Comparison of ENCODE assay signal across 8 cellular contexts in the genomic region with DNA sequence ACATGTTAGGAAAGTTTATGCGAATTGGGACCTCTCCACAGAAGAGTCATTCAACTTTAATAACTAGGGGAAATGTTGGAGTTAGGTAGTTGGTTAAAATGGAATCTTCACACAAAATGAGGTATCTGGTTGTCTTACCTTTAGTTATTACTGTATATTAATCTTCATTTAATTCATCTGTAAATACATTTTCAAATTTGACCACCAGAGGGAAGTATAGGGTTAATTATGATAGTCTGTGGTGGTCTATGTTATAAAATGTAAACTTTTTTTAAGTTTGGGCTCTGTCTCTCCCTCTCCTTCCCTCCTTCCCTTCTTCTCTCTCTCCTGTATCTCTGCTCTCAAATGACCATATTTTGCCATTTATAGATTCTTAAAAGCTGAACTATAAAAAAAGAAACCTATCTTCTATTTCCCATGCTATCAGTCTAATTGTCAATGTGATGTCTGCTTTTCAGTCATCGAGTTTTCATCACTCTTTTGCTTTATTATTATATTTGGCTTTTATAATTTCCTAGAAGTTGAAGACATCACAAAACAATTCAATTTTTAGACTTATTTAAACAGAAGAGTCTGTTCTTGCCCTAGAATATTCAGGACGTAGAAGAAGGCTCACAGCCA. TPM values are rescaled to one million over a fixed set of nuclear protein-coding genes. Genes with fewer than 3 reads are reported as not detected.
DNase-seq lines count a peak whose midpoint lies in the region; ATAC-seq and TF ChIP-seq lines count a peak whose summit lies in the region.

No MANE protein-coding gene starts in this region.

- no peak for TF ChIP-seq POLR2A in suprapubic skin (IDR thresholded peaks at IDR 0.05)

- H3K4me3 ChIP-seq in retinal pigment epithelial cell (ENCODE audit: low read length) (no peak overlapping the region), MG63 (no peak overlapping the region), suprapubic skin (no peak overlapping the region)

- TF ChIP-seq EP300 in suprapubic skin (IDR thresholded peaks at IDR 0.05), result no peak

- no peaks in the 10 kb centered on the region for H3K27me3 ChIP-seq in MG63
- no peaks in the 10 kb centered on the region for H3K27me3 ChIP-seq in suprapubic skin

- intact Hi-C loops in left colon (cut with DNase I, micrococcal nuclease), result loop anchor here in 1 of 2 donors (5.0 to 10.0 kb wide), 2 partner anchors 65 to 273 kb away; no protein-coding TSS in a partner anchor

- DNase-seq in NCI-H2029 treated with DMSO at 0.1 percent for 48 hours (lab: John Stamatoyannopoulos, UW), result peak; percentile 0
- no peak for DNase-seq in NCI-H2029 (lab: John Stamatoyannopoulos, UW)
- peak; percentile 12 for DNase-seq in NCI-H1105 treated with DMSO at 0.1 percent for 48 hours (lab: John Stamatoyannopoulos, UW)
- DNase-seq in retinal pigment epithelial cell (ENCODE audit: low read depth), result peak; percentile 3
- no peak for DNase-seq in left colon
- no peak for DNase-seq in MG63
- no peak for DNase-seq in suprapubic skin (ENCODE audit: low spot score in 2 of 2)

- H3K36me3 ChIP-seq in MG63 (no peaks in the 10 kb centered on the region), suprapubic skin (no peaks in the 10 kb centered on the region)

- ATAC-seq in left colon, result no peak

- H3K27ac ChIP-seq in cingulate gyrus (ENCODE audit: low read depth, low read length) (peak overlapping the region; percentile 32), suprapubic skin (no peak overlapping the region)

- peak; percentile 18 for TF ChIP-seq CTCF in retinal pigment epithelial cell (conservative IDR thresholded peaks at IDR 0.05; ENCODE audit: low read depth, low read length)
- TF ChIP-seq CTCF in suprapubic skin (IDR thresholded peaks at IDR 0.05), result peak in 1 of 2 donors; percentile 29

- H3K4me1 ChIP-seq in suprapubic skin, result no peaks in the 10 kb centered on the region

- H3K9me3 ChIP-seq in MG63 (no peaks in the 10 kb centered on the region), suprapubic skin (no peaks in the 10 kb centered on the region)

- WGBS in suprapubic skin, result 44% methylated on average over 3 of the region's 3 CpGs

RNA-seq across cellular contexts. Expression of a gene that starts 49.8 kb away (rescaled TPM):
- total RNA-seq in left colon (10 to 100 TPM; 24.1 to 33.4 TPM), suprapubic skin (1 to 10 TPM; 3.7 to 9.3 (median 6.2) TPM)
- total RNA-seq in MG63 (2014; rRNA removed; shearing (Covaris generic); ENCODE audit: low replicate concordance), result 1.7 and 3.9 TPM in 2 replicates

Comparison
In these comparisons a context has a peak if more than half of its experiments do, and no peak if none do; other contexts are left out.
1. DNase-seq: peak in NCI-H2029 treated with DMSO at 0.1 percent for 48 hours (single experiment), NCI-H1105 treated with DMSO at 0.1 percent for 48 hours (single experiment) and retinal pigment epithelial cell (single experiment); none in NCI-H2029 (single experiment), left colon (0 of 2), MG63 (single experiment) and suprapubic skin (0 of 2).